ENCODE assay signal across 1 cellular context in genomic region chr17:28494445-28495188, GRCh38.
TF ChIP-seq lines count a peak whose summit lies in the region.

No MANE protein-coding gene starts in this region.

TF ChIP-seq in endothelial cell of umbilical vein, 7 proteins besides CTCF, POLR2A, EP300 and RAD21 (continued from another document):
- TF ChIP-seq POLR2AphosphoS5 (IDR thresholded peaks at IDR 0.05; ENCODE audit: insufficient read depth, low read depth, low read length) (no peak), JUN (IDR thresholded peaks at IDR 0.05; ENCODE audit: borderline replicate concordance, insufficient read depth, insufficient read length, low read depth) (no peak)
TF ChIP-seq in endothelial cell of umbilical vein: peak in this region for 0.
